ENCODE assay signal across 1 cellular context in the genomic region with DNA sequence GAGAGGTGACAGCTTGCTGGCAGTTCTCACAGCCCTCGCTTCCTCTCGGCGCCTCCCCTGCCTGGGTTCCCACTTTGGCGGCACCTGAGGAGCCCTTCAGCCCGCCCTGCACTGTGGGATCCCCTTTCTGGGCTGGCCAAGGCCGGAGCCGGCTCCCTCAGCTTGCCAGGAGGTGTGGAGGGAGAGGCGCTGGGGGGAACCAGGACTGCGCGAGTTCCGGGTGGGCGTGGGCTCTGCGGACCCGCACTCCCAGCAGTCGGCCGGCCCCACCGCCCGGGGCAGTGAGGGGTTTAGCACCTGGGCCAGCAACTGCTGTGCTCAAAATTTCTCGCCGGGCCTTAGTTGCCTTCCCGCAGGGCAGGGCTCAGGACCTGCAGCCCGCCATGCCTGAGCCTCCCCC.
TF ChIP-seq lines count a peak whose summit lies in the region.

No MANE protein-coding gene starts in this region.

TF ChIP-seq in K562, 482 proteins besides CTCF, POLR2A, EP300 and RAD21 (continued from another document):
- no peak for TF ChIP-seq MGA (IDR thresholded peaks at IDR 0.05)
- TF ChIP-seq, protein P1, sequence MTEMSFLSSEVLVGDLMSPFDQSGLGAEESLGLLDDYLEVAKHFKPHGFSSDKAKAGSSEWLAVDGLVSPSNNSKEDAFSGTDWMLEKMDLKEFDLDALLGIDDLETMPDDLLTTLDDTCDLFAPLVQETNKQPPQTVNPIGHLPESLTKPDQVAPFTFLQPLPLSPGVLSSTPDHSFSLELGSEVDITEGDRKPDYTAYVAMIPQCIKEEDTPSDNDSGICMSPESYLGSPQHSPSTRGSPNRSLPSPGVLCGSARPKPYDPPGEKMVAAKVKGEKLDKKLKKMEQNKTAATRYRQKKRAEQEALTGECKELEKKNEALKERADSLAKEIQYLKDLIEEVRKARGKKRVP (CRISPR knock-in tag; IDR thresholded peaks at IDR 0.05): no peak
- no peak for TF ChIP-seq ZNF507 (tag; conservative IDR thresholded peaks at IDR 0.05)
- TF ChIP-seq BRD9 (IDR thresholded peaks at IDR 0.05; ENCODE audit: low read depth, partially characterized antibody): no peak
- no peak for TF ChIP-seq SIN3B (IDR thresholded peaks at IDR 0.05; ENCODE audit: low read depth)
- TF ChIP-seq ELF2 (CRISPR knock-in tag; IDR thresholded peaks at IDR 0.05): no peak
TF ChIP-seq in K562: peak in this region for 0.
